ENCODE assay signal across 10 cellular contexts in the genomic region with DNA sequence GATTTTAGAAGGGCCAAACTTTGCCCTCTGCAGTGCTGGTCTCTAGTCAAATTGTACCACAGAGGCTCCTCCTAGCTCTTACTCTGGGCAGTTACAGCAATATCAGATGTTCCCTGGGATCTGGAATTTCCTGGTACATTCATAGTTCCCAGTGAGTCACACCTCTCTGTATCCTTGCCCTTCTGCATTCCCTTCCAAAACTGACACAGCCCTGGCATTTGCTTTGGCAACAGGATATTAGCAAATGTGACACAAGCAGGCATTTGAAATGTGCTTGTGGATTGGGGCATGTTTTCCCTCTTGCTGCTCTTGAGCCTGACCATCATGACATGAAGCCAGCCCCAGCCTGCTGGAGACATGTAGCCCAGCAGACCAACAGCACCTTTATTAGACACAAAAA.
DNase-seq lines count a peak whose midpoint lies in the region; ATAC-seq and TF ChIP-seq lines count a peak whose summit lies in the region.
"Had no signal": no experiment of that assay in that cellular context is flagged by ENCODE, and none has a peak within 500 bp of the region (broad histone marks: within the 10 kb centered on the region; RNA-seq: fewer than 3 reads in every experiment).

No MANE protein-coding gene starts in this region.

- H3K4me3 Mint-ChIP-seq in WTC11 (no peak overlapping the region), nephron progenitor cell (no peak overlapping the region)
- H3K4me3 Mint-ChIP-seq: neural crest cell had no signal

- H3K27me3 Mint-ChIP-seq in WTC11 (ENCODE audit: low read depth) = no peaks in the 10 kb centered on the region
- H3K27me3 Mint-ChIP-seq in nephron progenitor cell (ENCODE audit: low read depth, poor library complexity) = no peaks in the 10 kb centered on the region

- ATAC-seq in left ventricle myocardium superior (peak; percentile 53), WTC11 (no peak), HG02938 (IDR thresholded peaks at IDR 0.05; ENCODE audit: unreplicated experiment) (no peak), HG02852 (IDR thresholded peaks at IDR 0.05; ENCODE audit: unreplicated experiment) (no peak)

- peaks cover 36% of the 10 kb centered on the region for H3K9me3 Mint-ChIP-seq in WTC11
- peaks cover 51% of the 10 kb centered on the region for H3K9me3 Mint-ChIP-seq in nephron progenitor cell

- intact Hi-C loops in ascending aorta (cut with DNase I) (loop anchor here (5.0 to 10.0 kb wide), 3 partner anchors 259 to 606 kb away; no protein-coding TSS in a partner anchor), left ventricle myocardium superior (cut with micrococcal nuclease) (no loop called here)

- H3K4me1 Mint-ChIP-seq in WTC11 (no peaks in the 10 kb centered on the region), nephron progenitor cell (peaks cover 10% of the 10 kb centered on the region)
- H3K4me1 Mint-ChIP-seq: neural crest cell had no signal

- POLR2A ChIA-PET in WTC11 (lab: Charles Lee) = no interaction called here

- peak; percentile 29 for DNase-seq in HPDE6-E6E7 (ENCODE audit: extremely low spot score)
- peak; percentile 41 to 93 for DNase-seq in ascending aorta (ENCODE audit: low spot score in 2 of 2)
- no peak for DNase-seq in left ventricle myocardium superior
- DNase-seq in stromal cell of bone marrow (ENCODE audit: low read depth) = peak; percentile 98
- no peak for DNase-seq in WTC11 (ENCODE audit: low spot score)
- no peak for DNase-seq in nephron progenitor cell

- TF ChIP-seq CTCF in ascending aorta (IDR thresholded peaks at IDR 0.05) = peak; percentile 29 to 46 (median 37)
- no peak for TF ChIP-seq CTCF in WTC11 (IDR thresholded peaks at IDR 0.05)
- TF ChIP-seq CTCF in nephron progenitor cell (IDR thresholded peaks at IDR 0.05) = no peak

- peaks cover 0 to 18% of the 10 kb centered on the region in 2 donors for H3K9me3 ChIP-seq in ascending aorta

- H3K27ac Mint-ChIP-seq in WTC11 (no peak overlapping the region), nephron progenitor cell (no peak overlapping the region)

- peaks cover 9% of the 10 kb centered on the region; the same call in 1 of the 2 replicates for H3K36me3 Mint-ChIP-seq in WTC11
- no peaks in the 10 kb centered on the region for H3K36me3 Mint-ChIP-seq in nephron progenitor cell (ENCODE audit: low read depth)

- no peaks in the 10 kb centered on the region for H3K27me3 ChIP-seq in ascending aorta
- H3K27me3 ChIP-seq: esophagus muscularis mucosa had no signal

- H3K27ac ChIP-seq in ascending aorta = peak overlapping the region; percentile 81 to 94
- H3K27ac ChIP-seq: esophagus muscularis mucosa had no signal

- CTCF ChIA-PET in WTC11 (lab: Charles Lee) = interaction anchor here (0.5 kb wide), 1 partner anchor 162 kb away, joined by 3 read pairs; no protein-coding TSS in a partner anchor

- no peak overlapping the region for H3K4me3 ChIP-seq in ascending aorta
- H3K4me3 ChIP-seq: esophagus muscularis mucosa had no signal

- H3K4me1 ChIP-seq in ascending aorta = peaks cover 5 to 12% of the 10 kb centered on the region in 2 donors

- no peaks in the 10 kb centered on the region for H3K36me3 ChIP-seq in ascending aorta
- H3K36me3 ChIP-seq: esophagus muscularis mucosa had no signal

TF ChIP-seq in WTC11, 78 proteins besides CTCF, POLR2A, EP300 and RAD21 (continues in another document):
- TF ChIP-seq MXD4 (CRISPR knock-in tag; IDR thresholded peaks at IDR 0.05; ENCODE audit: borderline replicate concordance) (no peak), ZNF423 (CRISPR knock-in tag; IDR thresholded peaks at IDR 0.05) (no peak), ELF4 (CRISPR knock-in tag; IDR thresholded peaks at IDR 0.05; ENCODE audit: low read depth) (no peak), IRF2 (CRISPR knock-in tag; IDR thresholded peaks at IDR 0.05; ENCODE audit: borderline replicate concordance, low read depth) (no peak), JUN (CRISPR knock-in tag; IDR thresholded peaks at IDR 0.05) (no peak), TEAD4 (CRISPR knock-in tag; IDR thresholded peaks at IDR 0.05) (no peak)
- TF ChIP-seq, protein P1, sequence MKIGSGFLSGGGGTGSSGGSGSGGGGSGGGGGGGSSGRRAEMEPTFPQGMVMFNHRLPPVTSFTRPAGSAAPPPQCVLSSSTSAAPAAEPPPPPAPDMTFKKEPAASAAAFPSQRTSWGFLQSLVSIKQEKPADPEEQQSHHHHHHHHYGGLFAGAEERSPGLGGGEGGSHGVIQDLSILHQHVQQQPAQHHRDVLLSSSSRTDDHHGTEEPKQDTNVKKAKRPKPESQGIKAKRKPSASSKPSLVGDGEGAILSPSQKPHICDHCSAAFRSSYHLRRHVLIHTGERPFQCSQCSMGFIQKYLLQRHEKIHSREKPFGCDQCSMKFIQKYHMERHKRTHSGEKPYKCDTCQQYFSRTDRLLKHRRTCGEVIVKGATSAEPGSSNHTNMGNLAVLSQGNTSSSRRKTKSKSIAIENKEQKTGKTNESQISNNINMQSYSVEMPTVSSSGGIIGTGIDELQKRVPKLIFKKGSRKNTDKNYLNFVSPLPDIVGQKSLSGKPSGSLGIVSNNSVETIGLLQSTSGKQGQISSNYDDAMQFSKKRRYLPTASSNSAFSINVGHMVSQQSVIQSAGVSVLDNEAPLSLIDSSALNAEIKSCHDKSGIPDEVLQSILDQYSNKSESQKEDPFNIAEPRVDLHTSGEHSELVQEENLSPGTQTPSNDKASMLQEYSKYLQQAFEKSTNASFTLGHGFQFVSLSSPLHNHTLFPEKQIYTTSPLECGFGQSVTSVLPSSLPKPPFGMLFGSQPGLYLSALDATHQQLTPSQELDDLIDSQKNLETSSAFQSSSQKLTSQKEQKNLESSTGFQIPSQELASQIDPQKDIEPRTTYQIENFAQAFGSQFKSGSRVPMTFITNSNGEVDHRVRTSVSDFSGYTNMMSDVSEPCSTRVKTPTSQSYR (CRISPR knock-in tag; IDR thresholded peaks at IDR 0.05) = no peak
- TF ChIP-seq, protein P2, sequence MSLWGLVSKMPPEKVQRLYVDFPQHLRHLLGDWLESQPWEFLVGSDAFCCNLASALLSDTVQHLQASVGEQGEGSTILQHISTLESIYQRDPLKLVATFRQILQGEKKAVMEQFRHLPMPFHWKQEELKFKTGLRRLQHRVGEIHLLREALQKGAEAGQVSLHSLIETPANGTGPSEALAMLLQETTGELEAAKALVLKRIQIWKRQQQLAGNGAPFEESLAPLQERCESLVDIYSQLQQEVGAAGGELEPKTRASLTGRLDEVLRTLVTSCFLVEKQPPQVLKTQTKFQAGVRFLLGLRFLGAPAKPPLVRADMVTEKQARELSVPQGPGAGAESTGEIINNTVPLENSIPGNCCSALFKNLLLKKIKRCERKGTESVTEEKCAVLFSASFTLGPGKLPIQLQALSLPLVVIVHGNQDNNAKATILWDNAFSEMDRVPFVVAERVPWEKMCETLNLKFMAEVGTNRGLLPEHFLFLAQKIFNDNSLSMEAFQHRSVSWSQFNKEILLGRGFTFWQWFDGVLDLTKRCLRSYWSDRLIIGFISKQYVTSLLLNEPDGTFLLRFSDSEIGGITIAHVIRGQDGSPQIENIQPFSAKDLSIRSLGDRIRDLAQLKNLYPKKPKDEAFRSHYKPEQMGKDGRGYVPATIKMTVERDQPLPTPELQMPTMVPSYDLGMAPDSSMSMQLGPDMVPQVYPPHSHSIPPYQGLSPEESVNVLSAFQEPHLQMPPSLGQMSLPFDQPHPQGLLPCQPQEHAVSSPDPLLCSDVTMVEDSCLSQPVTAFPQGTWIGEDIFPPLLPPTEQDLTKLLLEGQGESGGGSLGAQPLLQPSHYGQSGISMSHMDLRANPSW (CRISPR knock-in tag; conservative IDR thresholded peaks at IDR 0.05; ENCODE audit: low read depth) = no peak
- TF ChIP-seq, protein P3, sequence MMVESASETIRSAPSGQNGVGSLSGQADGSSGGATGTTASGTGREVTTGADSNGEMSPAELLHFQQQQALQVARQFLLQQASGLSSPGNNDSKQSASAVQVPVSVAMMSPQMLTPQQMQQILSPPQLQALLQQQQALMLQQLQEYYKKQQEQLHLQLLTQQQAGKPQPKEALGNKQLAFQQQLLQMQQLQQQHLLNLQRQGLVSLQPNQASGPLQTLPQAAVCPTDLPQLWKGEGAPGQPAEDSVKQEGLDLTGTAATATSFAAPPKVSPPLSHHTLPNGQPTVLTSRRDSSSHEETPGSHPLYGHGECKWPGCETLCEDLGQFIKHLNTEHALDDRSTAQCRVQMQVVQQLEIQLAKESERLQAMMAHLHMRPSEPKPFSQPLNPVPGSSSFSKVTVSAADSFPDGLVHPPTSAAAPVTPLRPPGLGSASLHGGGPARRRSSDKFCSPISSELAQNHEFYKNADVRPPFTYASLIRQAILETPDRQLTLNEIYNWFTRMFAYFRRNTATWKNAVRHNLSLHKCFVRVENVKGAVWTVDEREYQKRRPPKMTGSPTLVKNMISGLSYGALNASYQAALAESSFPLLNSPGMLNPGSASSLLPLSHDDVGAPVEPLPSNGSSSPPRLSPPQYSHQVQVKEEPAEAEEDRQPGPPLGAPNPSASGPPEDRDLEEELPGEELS (CRISPR knock-in tag; IDR thresholded peaks at IDR 0.05) = no peak
- TF ChIP-seq, protein P4, sequence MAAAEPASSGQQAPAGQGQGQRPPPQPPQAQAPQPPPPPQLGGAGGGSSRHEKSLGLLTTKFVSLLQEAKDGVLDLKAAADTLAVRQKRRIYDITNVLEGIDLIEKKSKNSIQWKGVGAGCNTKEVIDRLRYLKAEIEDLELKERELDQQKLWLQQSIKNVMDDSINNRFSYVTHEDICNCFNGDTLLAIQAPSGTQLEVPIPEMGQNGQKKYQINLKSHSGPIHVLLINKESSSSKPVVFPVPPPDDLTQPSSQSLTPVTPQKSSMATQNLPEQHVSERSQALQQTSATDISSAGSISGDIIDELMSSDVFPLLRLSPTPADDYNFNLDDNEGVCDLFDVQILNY (CRISPR knock-in tag; IDR thresholded peaks at IDR 0.05) = no peak
- TF ChIP-seq, protein P5, sequence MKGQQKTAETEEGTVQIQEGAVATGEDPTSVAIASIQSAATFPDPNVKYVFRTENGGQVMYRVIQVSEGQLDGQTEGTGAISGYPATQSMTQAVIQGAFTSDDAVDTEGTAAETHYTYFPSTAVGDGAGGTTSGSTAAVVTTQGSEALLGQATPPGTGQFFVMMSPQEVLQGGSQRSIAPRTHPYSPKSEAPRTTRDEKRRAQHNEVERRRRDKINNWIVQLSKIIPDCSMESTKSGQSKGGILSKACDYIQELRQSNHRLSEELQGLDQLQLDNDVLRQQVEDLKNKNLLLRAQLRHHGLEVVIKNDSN (CRISPR knock-in tag; IDR thresholded peaks at IDR 0.05) = no peak

Comparison
In these comparisons a context has a peak if more than half of its experiments do, and no peak if none do; other contexts are left out.
1. DNase-seq: peak in HPDE6-E6E7 (single experiment), ascending aorta (2 of 2) and stromal cell of bone marrow (single experiment); none in left ventricle myocardium superior (single experiment), WTC11 (single experiment) and nephron progenitor cell (single experiment).
2. CTCF ChIP-seq: peak in ascending aorta (3 of 3); none in WTC11 (single experiment) and nephron progenitor cell (single experiment).